8 cellular contexts compared by ENCODE assay signal in genomic region chr10:26269754-26270153, GRCh38. TPM values are rescaled to one million over a fixed set of nuclear protein-coding genes. Genes with fewer than 3 reads are reported as not detected.
DNase-seq lines count a peak whose midpoint lies in the region; ATAC-seq, FAIRE-seq and TF ChIP-seq lines count a peak whose summit lies in the region.

No MANE protein-coding gene starts in this region.

- intact Hi-C loops in Panc1 (cut with micrococcal nuclease; ENCODE audit: unreplicated experiment): loop anchor here (2.0 to 5.0 kb wide), 2 partner anchors 391 to 542 kb away; no protein-coding TSS in a partner anchor

- H3K9me3 ChIP-seq in Panc1 (ENCODE audit: control insufficient read depth, insufficient read depth, low read depth, low read length): no peaks in the 10 kb centered on the region

- POLR2A ChIA-PET in Panc1 (lab: Charles Lee): no interaction called here

- DNase-seq in D721Med (ENCODE audit: insufficient read length, low spot score) (peak; percentile 24), HS-5 (ENCODE audit: low read depth) (peak; percentile 15), Panc1 (ENCODE audit: low read depth, low spot score) (peak; percentile 13), iPS-NIHi7 (ENCODE audit: extremely low spot score) (peak; percentile 76), ecto neural progenitor cell (ENCODE audit: low spot score) (no peak), ureter (ENCODE audit: low spot score) (no peak)

- ATAC-seq in Panc1 (peak; percentile 77), GM21381 (IDR thresholded peaks at IDR 0.05; ENCODE audit: unreplicated experiment) (no peak), GM18909 (IDR thresholded peaks at IDR 0.05; ENCODE audit: poor library complexity, unreplicated experiment) (no peak)

- TF ChIP-seq CTCF in D721Med (IDR thresholded peaks at IDR 0.05; ENCODE audit: insufficient read depth, missing control alignments): peak; percentile 54
- peak; percentile 38; the same call in 1 of the 2 replicates for TF ChIP-seq CTCF in Panc1 (IDR thresholded peaks at IDR 0.05)

- H3K27ac ChIP-seq in Panc1 (ENCODE audit: low read length): no peak overlapping the region

- H3K36me3 ChIP-seq in Panc1 (ENCODE audit: control insufficient read depth, insufficient read depth, low read length): no peaks in the 10 kb centered on the region

- FAIRE-seq in D721Med (lab: Jason Lieb, UNC): peak; percentile 82

- no peak overlapping the region for H3K4me3 ChIP-seq in Panc1 (ENCODE audit: low read depth in 2 of 2, low read length in 2 of 2)

- CTCF ChIA-PET in Panc1 (lab: Charles Lee): no interaction called here

- H3K27me3 ChIP-seq in Panc1 (ENCODE audit: control insufficient read depth, insufficient read depth, low read length): no peaks in the 10 kb centered on the region

- peaks cover 3% of the 10 kb centered on the region; the same call in 1 of the 2 replicates for H3K4me1 ChIP-seq in Panc1 (ENCODE audit: control insufficient read depth, insufficient read depth, low read length)

- no TSS peak for BruUV-seq in Panc1 (replicated peaks; lab: Mats Ljungman, UMichigan)

- in situ Hi-C loops in Panc1 (cut with HindIII; ENCODE audit: low pct_unique_long_range_greater_than_20kb, low sequenced_read_pairs): no loop called here

RNA-seq across cellular contexts. Expression of gene GAD2, which starts 53.2 kb away (rescaled TPM):
- total RNA-seq in Panc1 (2021; ENCODE audit: unreplicated experiment) (not detected), ureter (not detected)
- not detected for polyA plus RNA-seq in Panc1 (2012; ENCODE audit: insufficient read length)

Comparison
In these comparisons a context has a peak if more than half of its experiments do, and no peak if none do; other contexts are left out.
1. DNase-seq: peak in D721Med (single experiment), HS-5 (single experiment), Panc1 (single experiment) and iPS-NIHi7 (single experiment); none in ecto neural progenitor cell (single experiment) and ureter (single experiment).